8 cellular contexts compared by ENCODE assay signal in the genomic region with DNA sequence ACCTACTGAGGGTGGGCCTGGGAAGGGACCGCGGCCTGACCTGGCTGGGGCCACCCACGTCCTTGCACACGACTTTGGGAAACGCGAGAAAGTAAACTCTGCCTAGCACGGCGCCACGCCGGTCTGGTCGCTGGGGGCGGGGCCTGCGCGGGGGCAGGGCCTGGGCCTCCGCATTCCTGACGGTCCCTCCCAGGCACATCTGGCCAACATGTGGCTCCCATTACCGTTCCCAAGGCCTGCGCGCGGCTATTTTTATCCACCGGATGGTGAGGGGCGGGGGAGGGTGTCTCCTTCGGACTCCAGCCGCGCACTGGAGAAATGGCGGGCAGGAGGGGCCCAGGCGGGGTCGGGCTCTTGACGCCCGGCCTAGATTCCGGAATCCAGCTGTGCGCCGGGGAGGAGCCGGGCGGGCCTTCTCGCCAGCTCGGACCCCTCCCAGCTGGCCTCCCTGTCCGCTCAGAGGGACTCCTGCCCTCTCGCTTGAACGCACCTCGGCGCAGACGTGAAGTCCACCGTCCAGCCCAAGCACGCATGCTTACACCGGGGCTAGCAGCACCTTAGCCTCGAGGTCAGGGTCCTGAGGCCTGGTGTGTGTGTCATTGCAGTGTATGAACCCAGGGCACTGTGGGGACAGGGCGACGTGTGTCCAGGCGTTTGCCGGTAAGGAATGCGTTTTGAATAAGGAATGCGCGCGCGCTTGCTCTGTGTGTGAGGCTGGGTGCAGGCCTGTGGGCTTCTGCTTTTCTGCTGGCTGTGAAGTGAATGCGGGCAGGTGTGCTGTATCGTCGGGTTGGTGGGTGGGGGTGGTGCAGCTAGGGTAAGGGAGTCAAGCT. TPM values are rescaled to one million over a fixed set of nuclear protein-coding genes. Genes with fewer than 3 reads are reported as not detected.
DNase-seq lines count a peak whose midpoint lies in the region; ATAC-seq and TF ChIP-seq lines count a peak whose summit lies in the region.

No MANE protein-coding gene starts in this region.

- H3K4me1 ChIP-seq in esophagus muscularis mucosa (peaks cover 25 to 43% (median 39%) of the 10 kb centered on the region in 4 donors), HAP-1 (peaks cover 4% of the 10 kb centered on the region; the same call in 1 of the 2 replicates)
- H3K4me1 ChIP-seq in naive thymus-derived CD4-positive, alpha-beta T cell (ENCODE audit: control insufficient read depth in 2 of 2, insufficient read depth in 2 of 2, low read length in 2 of 2), result peaks cover 10 to 11% of the 10 kb centered on the region in 2 donors

- no peak for TF ChIP-seq CTCF in GM12875 (IDR thresholded peaks at IDR 0.05; ENCODE audit: borderline replicate concordance, insufficient read depth, low read depth, low read length)
- TF ChIP-seq CTCF in esophagus muscularis mucosa (IDR thresholded peaks at IDR 0.05), result no peak

- POLR2A ChIA-PET in naive thymus-derived CD4-positive, alpha-beta T cell (lab: Charles Lee), result interaction anchor here (0.7 to 1.6 kb wide), 4 partner anchors 15 to 509 kb away, joined by 3 to 4 read pairs (median 3); partner anchors contain the start of gene SH3D21

- intact Hi-C loops in esophagus muscularis mucosa (cut with DNase I), result no loop called here
- intact Hi-C loops in naive thymus-derived CD4-positive, alpha-beta T cell (cut with micrococcal nuclease), result loop anchor here in 1 of 2 donors (2.0 kb wide), 1 partner anchor 15 kb away; the partner anchor contains the start of gene SH3D21

- peak overlapping the region; percentile 79 to 92 (median 90) for H3K27ac ChIP-seq in esophagus muscularis mucosa (replicated peaks in 1 of 4)
- H3K27ac ChIP-seq in naive thymus-derived CD4-positive, alpha-beta T cell (ENCODE audit: low read depth, low read length), result peak overlapping the region; percentile 14

- H3K36me3 Mint-ChIP-seq in T-helper 1 cell treated with Interleukin-12 subunit alpha and Interleukin-12 subunit beta and Interleukin-4 antibody, amounts not matched to agents 30 μg/mL and 1 μg/mL, for 36 hours (ENCODE audit: low read depth), result peaks cover 7% of the 10 kb centered on the region
- peaks cover 0 to 10% (median 0%) of the 10 kb centered on the region in 5 donors for H3K36me3 Mint-ChIP-seq in naive thymus-derived CD4-positive, alpha-beta T cell

- CTCF ChIA-PET in naive thymus-derived CD4-positive, alpha-beta T cell (lab: Charles Lee), result interaction anchor here (3.3 kb wide), 1 partner anchor 21 kb away, joined by 9 read pairs; no protein-coding TSS in a partner anchor

- TF ChIP-seq EP300 in esophagus muscularis mucosa (IDR thresholded peaks at IDR 0.05), result no peak

- H3K9me3 Mint-ChIP-seq in T-helper 1 cell treated with Interleukin-12 subunit alpha and Interleukin-12 subunit beta and Interleukin-4 antibody, amounts not matched to agents 30 μg/mL and 1 μg/mL, for 36 hours, result no peaks in the 10 kb centered on the region
- H3K9me3 Mint-ChIP-seq in naive thymus-derived CD4-positive, alpha-beta T cell, result no peaks in the 10 kb centered on the region

- H3K36me3 ChIP-seq in esophagus muscularis mucosa (peaks cover 0 to 7% (median 2%) of the 10 kb centered on the region in 4 donors), HAP-1 (replicated peaks) (no peaks in the 10 kb centered on the region; the same call in 1 of the 2 replicates)
- no peaks in the 10 kb centered on the region for H3K36me3 ChIP-seq in naive thymus-derived CD4-positive, alpha-beta T cell (ENCODE audit: control insufficient read depth in 2 of 3, insufficient read depth in 3 of 3, low read length in 3 of 3)

- in situ Hi-C loops in HAP-1 (cut with MboI; ENCODE audit: low sequenced_read_pairs), result no loop called here

- H3K27me3 ChIP-seq in esophagus muscularis mucosa (no peaks in the 10 kb centered on the region), HAP-1 (ENCODE audit: low read depth) (no peaks in the 10 kb centered on the region)
- no peaks in the 10 kb centered on the region for H3K27me3 ChIP-seq in naive thymus-derived CD4-positive, alpha-beta T cell (ENCODE audit: control insufficient read depth in 2 of 2, insufficient read depth in 2 of 2, low read length in 2 of 2)

- 32% methylated on average over 33 of the region's 59 CpGs for whole genome bisulfite sequencing in esophagus muscularis mucosa

- peaks cover 18% of the 10 kb centered on the region for H3K4me1 Mint-ChIP-seq in T-helper 1 cell treated with Interleukin-12 subunit alpha and Interleukin-12 subunit beta and Interleukin-4 antibody, amounts not matched to agents 30 μg/mL and 1 μg/mL, for 36 hours (ENCODE audit: low read depth)
- peaks cover 14 to 29% (median 23%) of the 10 kb centered on the region in 7 donors for H3K4me1 Mint-ChIP-seq in naive thymus-derived CD4-positive, alpha-beta T cell

- H3K27ac Mint-ChIP-seq in T-helper 1 cell treated with Interleukin-12 subunit alpha and Interleukin-12 subunit beta and Interleukin-4 antibody, amounts not matched to agents 30 μg/mL and 1 μg/mL, for 36 hours, result no peak overlapping the region
- H3K27ac Mint-ChIP-seq in naive thymus-derived CD4-positive, alpha-beta T cell, result peak overlapping the region in 3 of 9 donors; percentile 49 to 90 (median 62)

- H3K9me3 ChIP-seq in esophagus muscularis mucosa, result no peaks in the 10 kb centered on the region
- H3K9me3 ChIP-seq in naive thymus-derived CD4-positive, alpha-beta T cell (ENCODE audit: control insufficient read depth in 2 of 3, low read length in 3 of 3), result no peaks in the 10 kb centered on the region
- no peaks in the 10 kb centered on the region for H3K9me3 ChIP-seq in HAP-1

- no peak for TF ChIP-seq POLR2A in esophagus muscularis mucosa (IDR thresholded peaks at IDR 0.05; ENCODE audit: low read depth)

- H3K4me3 Mint-ChIP-seq in T-helper 1 cell treated with Interleukin-12 subunit alpha and Interleukin-12 subunit beta and Interleukin-4 antibody, amounts not matched to agents 30 μg/mL and 1 μg/mL, for 36 hours, result peak overlapping the region; percentile 29
- H3K4me3 Mint-ChIP-seq in naive thymus-derived CD4-positive, alpha-beta T cell, result peak overlapping the region; percentile 62 to 87 (median 80)

- H3K4me3 ChIP-seq in GM12875 (ENCODE audit: low read depth, low read length) (peak overlapping the region; percentile 37), esophagus muscularis mucosa (peak overlapping the region; percentile 70 to 92 (median 84)), HAP-1 (no peak overlapping the region)
- peak overlapping the region; percentile 37 for H3K4me3 ChIP-seq in naive thymus-derived CD4-positive, alpha-beta T cell (ENCODE audit: low read length)

- peak; percentile 43 for ATAC-seq in naive thymus-derived CD4-positive, alpha-beta T cell
- ATAC-seq in HG02678 (IDR thresholded peaks at IDR 0.05; ENCODE audit: unreplicated experiment), result no peak
- ATAC-seq in GM21367 (IDR thresholded peaks at IDR 0.05; ENCODE audit: unreplicated experiment), result no peak
- no peak for ATAC-seq in HG02798 (IDR thresholded peaks at IDR 0.05; ENCODE audit: poor library complexity, unreplicated experiment)

- DNase-seq in esophagus muscularis mucosa (ENCODE audit: extremely low spot score), result no peak
- DNase-seq in naive thymus-derived CD4-positive, alpha-beta T cell, result peak in 5 of 9 donors; percentile 12 to 51 (median 23)
- DNase-seq in HAP-1 (ENCODE audit: low spot score in 2 of 2), result no peak

- H3K27me3 Mint-ChIP-seq in T-helper 1 cell treated with Interleukin-12 subunit alpha and Interleukin-12 subunit beta and Interleukin-4 antibody, amounts not matched to agents 30 μg/mL and 1 μg/mL, for 36 hours (ENCODE audit: low read depth), result peaks cover 7% of the 10 kb centered on the region
- peaks cover 0 to 5% (median 0%) of the 10 kb centered on the region in 5 donors for H3K27me3 Mint-ChIP-seq in naive thymus-derived CD4-positive, alpha-beta T cell

RNA-seq across cellular contexts. Expression of gene EVA1B, which starts 2.1 kb away (rescaled TPM):
- 100 to 1,000 TPM in 2 of 4 donors, 10 to 100 TPM in 2; 45.1 to 129 (median 79.5) TPM for total RNA-seq in esophagus muscularis mucosa
- 10 to 100 TPM in 1 of 5 experiments, 1 to 10 TPM in 4; 1.5 to 12.5 (median 2.2) TPM for total RNA-seq in naive thymus-derived CD4-positive, alpha-beta T cell
- polyA plus RNA-seq in naive thymus-derived CD4-positive, alpha-beta T cell, result under 1 TPM; 0.43 to 0.66 TPM

RNA-seq across cellular contexts. Expression of gene SH3D21, which starts 15.2 kb away (rescaled TPM):
- 1 to 10 TPM in 2 of 4 donors, under 1 TPM in 2; 0.26 to 2.0 (median 1.1) TPM for total RNA-seq in esophagus muscularis mucosa
- total RNA-seq in naive thymus-derived CD4-positive, alpha-beta T cell, result 10 to 100 TPM in 1 of 5 experiments, 1 to 10 TPM in 4; 2.7 to 21.7 (median 3.1) TPM
- polyA plus RNA-seq in naive thymus-derived CD4-positive, alpha-beta T cell, result under 1 TPM; 0.17 to 0.37 TPM

Comparison
In these comparisons a context has a peak if more than half of its experiments do, and no peak if none do; other contexts are left out.
1. DNase-seq: peak in naive thymus-derived CD4-positive, alpha-beta T cell (5 of 9); none in esophagus muscularis mucosa (single experiment) and HAP-1 (0 of 2).